In the genomic region with DNA sequence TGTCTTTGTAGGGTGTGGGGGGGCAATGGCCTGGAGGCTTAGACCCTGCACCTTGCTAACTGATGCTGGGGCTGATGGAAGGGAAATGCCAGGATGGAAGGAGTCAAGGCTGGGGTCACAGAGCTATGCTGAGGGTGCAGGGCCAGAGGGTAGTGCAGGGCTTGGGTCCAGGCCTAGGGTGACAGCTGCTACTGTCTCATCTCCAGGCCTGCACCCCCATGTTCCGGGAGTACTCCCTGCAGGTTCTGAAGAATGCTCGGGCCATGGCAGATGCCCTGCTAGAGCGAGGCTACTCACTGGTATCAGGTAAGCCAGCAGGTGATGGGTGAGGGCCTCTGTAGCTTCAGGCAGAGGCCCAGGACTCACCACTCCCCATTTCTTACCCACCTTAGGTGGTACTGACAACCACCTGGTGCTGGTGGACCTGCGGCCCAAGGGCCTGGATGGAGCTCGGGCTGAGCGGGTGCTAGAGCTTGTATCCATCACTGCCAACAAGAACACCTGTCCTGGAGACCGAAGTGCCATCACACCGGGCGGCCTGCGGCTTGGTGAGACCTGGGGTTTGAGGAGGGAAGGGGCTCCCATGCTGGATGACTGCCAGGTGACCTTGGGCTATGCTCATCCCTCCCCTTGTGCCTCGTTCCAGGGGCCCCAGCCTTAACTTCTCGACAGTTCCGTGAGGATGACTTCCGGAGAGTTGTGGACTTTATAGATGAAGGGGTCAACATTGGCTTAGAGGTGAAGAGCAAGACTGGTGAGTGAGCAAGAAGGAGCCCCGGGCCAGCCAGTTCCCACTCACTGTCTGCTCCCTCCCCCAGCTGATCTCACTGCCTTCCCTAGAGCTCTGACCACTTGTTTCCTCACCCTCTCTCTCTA, we compare ENCODE assay signal across 1 cellular context.
TF ChIP-seq lines count a peak whose summit lies in the region.

No MANE protein-coding gene starts in this region.

TF ChIP-seq in GM12878, 131 proteins besides CTCF, POLR2A, EP300 and RAD21:
- TF ChIP-seq NR2C1 (IDR thresholded peaks at IDR 0.05) (no peak), SMAD1 (IDR thresholded peaks at IDR 0.05; ENCODE audit: low read depth, partially characterized antibody) (no peak), SPI1 (IDR thresholded peaks at IDR 0.05; ENCODE audit: borderline replicate concordance, insufficient read depth, low read depth, low read length) (no peak), SMC3 (IDR thresholded peaks at IDR 0.05; ENCODE audit: borderline replicate concordance, low read length) (no peak), CBX5 (IDR thresholded peaks at IDR 0.05; ENCODE audit: low read depth) (no peak), ZNF207 (IDR thresholded peaks at IDR 0.05; ENCODE audit: borderline replicate concordance) (no peak), CEBPB (IDR thresholded peaks at IDR 0.05; ENCODE audit: borderline replicate concordance in 1 of 2, low read depth in 2 of 2, low read length in 2 of 2) (no peak), ZNF24 (IDR thresholded peaks at IDR 0.05) (no peak), YBX1 (IDR thresholded peaks at IDR 0.05) (no peak), RAD51 (IDR thresholded peaks at IDR 0.05) (no peak), CBX3 (IDR thresholded peaks at IDR 0.05; ENCODE audit: borderline replicate concordance, low read depth) (no peak), SUZ12 (IDR thresholded peaks at IDR 0.05; ENCODE audit: unreplicated experiment) (no peak), ZZZ3 (IDR thresholded peaks at IDR 0.05; ENCODE audit: control insufficient read depth, insufficient read length, low read depth) (no peak)
- TF ChIP-seq, protein P1, sequence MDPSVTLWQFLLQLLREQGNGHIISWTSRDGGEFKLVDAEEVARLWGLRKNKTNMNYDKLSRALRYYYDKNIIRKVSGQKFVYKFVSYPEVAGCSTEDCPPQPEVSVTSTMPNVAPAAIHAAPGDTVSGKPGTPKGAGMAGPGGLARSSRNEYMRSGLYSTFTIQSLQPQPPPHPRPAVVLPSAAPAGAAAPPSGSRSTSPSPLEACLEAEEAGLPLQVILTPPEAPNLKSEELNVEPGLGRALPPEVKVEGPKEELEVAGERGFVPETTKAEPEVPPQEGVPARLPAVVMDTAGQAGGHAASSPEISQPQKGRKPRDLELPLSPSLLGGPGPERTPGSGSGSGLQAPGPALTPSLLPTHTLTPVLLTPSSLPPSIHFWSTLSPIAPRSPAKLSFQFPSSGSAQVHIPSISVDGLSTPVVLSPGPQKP (IDR thresholded peaks at IDR 0.05; ENCODE audit: low read depth, low read length): no peak
- TF ChIP-seq, protein P2, sequence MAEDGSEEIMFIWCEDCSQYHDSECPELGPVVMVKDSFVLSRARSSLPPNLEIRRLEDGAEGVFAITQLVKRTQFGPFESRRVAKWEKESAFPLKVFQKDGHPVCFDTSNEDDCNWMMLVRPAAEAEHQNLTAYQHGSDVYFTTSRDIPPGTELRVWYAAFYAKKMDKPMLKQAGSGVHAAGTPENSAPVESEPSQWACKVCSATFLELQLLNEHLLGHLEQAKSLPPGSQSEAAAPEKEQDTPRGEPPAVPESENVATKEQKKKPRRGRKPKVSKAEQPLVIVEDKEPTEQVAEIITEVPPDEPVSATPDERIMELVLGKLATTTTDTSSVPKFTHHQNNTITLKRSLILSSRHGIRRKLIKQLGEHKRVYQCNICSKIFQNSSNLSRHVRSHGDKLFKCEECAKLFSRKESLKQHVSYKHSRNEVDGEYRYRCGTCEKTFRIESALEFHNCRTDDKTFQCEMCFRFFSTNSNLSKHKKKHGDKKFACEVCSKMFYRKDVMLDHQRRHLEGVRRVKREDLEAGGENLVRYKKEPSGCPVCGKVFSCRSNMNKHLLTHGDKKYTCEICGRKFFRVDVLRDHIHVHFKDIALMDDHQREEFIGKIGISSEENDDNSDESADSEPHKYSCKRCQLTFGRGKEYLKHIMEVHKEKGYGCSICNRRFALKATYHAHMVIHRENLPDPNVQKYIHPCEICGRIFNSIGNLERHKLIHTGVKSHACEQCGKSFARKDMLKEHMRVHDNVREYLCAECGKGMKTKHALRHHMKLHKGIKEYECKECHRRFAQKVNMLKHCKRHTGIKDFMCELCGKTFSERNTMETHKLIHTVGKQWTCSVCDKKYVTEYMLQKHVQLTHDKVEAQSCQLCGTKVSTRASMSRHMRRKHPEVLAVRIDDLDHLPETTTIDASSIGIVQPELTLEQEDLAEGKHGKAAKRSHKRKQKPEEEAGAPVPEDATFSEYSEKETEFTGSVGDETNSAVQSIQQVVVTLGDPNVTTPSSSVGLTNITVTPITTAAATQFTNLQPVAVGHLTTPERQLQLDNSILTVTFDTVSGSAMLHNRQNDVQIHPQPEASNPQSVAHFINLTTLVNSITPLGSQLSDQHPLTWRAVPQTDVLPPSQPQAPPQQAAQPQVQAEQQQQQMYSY (CRISPR knock-in tag; IDR thresholded peaks at IDR 0.05): no peak
- TF ChIP-seq, protein P3, sequence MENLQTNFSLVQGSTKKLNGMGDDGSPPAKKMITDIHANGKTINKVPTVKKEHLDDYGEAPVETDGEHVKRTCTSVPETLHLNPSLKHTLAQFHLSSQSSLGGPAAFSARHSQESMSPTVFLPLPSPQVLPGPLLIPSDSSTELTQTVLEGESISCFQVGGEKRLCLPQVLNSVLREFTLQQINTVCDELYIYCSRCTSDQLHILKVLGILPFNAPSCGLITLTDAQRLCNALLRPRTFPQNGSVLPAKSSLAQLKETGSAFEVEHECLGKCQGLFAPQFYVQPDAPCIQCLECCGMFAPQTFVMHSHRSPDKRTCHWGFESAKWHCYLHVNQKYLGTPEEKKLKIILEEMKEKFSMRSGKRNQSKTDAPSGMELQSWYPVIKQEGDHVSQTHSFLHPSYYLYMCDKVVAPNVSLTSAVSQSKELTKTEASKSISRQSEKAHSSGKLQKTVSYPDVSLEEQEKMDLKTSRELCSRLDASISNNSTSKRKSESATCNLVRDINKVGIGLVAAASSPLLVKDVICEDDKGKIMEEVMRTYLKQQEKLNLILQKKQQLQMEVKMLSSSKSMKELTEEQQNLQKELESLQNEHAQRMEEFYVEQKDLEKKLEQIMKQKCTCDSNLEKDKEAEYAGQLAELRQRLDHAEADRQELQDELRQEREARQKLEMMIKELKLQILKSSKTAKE (IDR thresholded peaks at IDR 0.05; ENCODE audit: low read depth, poor library complexity, severe bottlenecking): no peak
- TF ChIP-seq, protein P4, sequence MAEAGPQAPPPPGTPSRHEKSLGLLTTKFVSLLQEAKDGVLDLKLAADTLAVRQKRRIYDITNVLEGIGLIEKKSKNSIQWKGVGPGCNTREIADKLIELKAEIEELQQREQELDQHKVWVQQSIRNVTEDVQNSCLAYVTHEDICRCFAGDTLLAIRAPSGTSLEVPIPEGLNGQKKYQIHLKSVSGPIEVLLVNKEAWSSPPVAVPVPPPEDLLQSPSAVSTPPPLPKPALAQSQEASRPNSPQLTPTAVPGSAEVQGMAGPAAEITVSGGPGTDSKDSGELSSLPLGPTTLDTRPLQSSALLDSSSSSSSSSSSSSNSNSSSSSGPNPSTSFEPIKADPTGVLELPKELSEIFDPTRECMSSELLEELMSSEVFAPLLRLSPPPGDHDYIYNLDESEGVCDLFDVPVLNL (IDR thresholded peaks at IDR 0.05; ENCODE audit: low read depth, low read length): no peak
- TF ChIP-seq, protein P5, sequence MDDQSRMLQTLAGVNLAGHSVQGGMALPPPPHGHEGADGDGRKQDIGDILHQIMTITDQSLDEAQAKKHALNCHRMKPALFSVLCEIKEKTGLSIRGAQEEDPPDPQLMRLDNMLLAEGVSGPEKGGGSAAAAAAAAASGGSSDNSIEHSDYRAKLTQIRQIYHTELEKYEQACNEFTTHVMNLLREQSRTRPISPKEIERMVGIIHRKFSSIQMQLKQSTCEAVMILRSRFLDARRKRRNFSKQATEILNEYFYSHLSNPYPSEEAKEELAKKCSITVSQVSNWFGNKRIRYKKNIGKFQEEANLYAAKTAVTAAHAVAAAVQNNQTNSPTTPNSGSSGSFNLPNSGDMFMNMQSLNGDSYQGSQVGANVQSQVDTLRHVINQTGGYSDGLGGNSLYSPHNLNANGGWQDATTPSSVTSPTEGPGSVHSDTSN (IDR thresholded peaks at IDR 0.05; ENCODE audit: insufficient replicate concordance, low read depth, low read length): no peak
- TF ChIP-seq, protein P6, sequence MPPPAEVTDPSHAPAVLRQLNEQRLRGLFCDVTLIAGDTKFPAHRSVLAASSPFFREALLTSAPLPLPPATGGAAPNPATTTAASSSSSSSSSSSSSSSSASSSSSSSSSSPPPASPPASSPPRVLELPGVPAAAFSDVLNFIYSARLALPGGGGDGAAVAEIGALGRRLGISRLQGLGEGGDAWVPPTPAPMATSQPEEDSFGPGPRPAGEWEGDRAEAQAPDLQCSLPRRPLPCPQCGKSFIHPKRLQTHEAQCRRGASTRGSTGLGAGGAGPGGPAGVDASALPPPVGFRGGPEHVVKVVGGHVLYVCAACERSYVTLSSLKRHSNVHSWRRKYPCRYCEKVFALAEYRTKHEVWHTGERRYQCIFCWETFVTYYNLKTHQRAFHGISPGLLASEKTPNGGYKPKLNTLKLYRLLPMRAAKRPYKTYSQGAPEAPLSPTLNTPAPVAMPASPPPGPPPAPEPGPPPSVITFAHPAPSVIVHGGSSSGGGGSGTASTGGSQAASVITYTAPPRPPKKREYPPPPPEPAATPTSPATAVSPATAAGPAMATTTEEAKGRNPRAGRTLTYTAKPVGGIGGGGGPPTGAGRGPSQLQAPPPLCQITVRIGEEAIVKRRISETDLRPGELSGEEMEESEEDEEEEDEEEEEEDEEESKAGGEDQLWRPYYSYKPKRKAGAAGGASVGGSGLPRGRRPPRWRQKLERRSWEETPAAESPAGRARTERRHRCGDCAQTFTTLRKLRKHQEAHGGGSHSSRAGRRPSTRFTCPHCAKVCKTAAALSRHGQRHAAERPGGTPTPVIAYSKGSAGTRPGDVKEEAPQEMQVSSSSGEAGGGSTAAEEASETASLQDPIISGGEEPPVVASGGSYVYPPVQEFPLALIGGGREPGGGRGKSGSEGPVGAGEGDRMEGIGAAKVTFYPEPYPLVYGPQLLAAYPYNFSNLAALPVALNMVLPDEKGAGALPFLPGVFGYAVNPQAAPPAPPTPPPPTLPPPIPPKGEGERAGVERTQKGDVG (CRISPR knock-in tag; IDR thresholded peaks at IDR 0.05): no peak
- TF ChIP-seq, protein P7, sequence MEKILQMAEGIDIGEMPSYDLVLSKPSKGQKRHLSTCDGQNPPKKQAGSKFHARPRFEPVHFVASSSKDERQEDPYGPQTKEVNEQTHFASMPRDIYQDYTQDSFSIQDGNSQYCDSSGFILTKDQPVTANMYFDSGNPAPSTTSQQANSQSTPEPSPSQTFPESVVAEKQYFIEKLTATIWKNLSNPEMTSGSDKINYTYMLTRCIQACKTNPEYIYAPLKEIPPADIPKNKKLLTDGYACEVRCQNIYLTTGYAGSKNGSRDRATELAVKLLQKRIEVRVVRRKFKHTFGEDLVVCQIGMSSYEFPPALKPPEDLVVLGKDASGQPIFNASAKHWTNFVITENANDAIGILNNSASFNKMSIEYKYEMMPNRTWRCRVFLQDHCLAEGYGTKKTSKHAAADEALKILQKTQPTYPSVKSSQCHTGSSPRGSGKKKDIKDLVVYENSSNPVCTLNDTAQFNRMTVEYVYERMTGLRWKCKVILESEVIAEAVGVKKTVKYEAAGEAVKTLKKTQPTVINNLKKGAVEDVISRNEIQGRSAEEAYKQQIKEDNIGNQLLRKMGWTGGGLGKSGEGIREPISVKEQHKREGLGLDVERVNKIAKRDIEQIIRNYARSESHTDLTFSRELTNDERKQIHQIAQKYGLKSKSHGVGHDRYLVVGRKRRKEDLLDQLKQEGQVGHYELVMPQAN (conservative IDR thresholded peaks at IDR 0.05): no peak
TF ChIP-seq in GM12878: peak in this region for 0.
